ENCODE assay signal across 17 cellular contexts in genomic region chr9:7690007-7690406, GRCh38.
"Had no signal": no experiment of that assay in that cellular context is flagged by ENCODE, and none has a peak within 500 bp of the region (broad histone marks: within the 10 kb centered on the region; RNA-seq: fewer than 3 reads in every experiment).

No MANE protein-coding gene starts in this region.

- H3K27ac Mint-ChIP-seq: effector memory CD8-positive, alpha-beta T cell; stimulated activated effector memory CD8-positive, alpha-beta T cell treated with anti-CD3 and anti-CD28 coated beads, Interleukin-12 subunit alpha, Interleukin-12 subunit beta, amount 100 ng/mL, for 72 hours had no signal

- H3K4me1 ChIP-seq: parathyroid adenoma, right atrium auricular region, stomach, testis, tibial artery, upper lobe of left lung had no signal

- H3K27me3 Mint-ChIP-seq: naive thymus-derived CD8-positive, alpha-beta T cell; progenitor cell of endocrine pancreas had no signal

- H3K4me3 Mint-ChIP-seq: effector memory CD8-positive, alpha-beta T cell; naive thymus-derived CD8-positive, alpha-beta T cell; stimulated activated effector memory CD8-positive, alpha-beta T cell treated with anti-CD3 and anti-CD28 coated beads, Interleukin-12 subunit alpha, Interleukin-12 subunit beta, amount 100 ng/mL, for 72 hours had no signal

- H3K27me3 ChIP-seq: right atrium auricular region, stomach, testis, tibial artery, upper lobe of left lung had no signal

- H3K36me3 ChIP-seq: right atrium auricular region, stomach, tibial artery, upper lobe of left lung had no signal

- H3K9me3 ChIP-seq: right atrium auricular region, stomach, testis, tibial artery, upper lobe of left lung had no signal

- H3K4me3 ChIP-seq: coronary artery, right atrium auricular region, stomach, testis, tibial artery, upper lobe of left lung had no signal

- H3K27ac ChIP-seq: coronary artery, parathyroid adenoma, right atrium auricular region, stomach, testis, tibial artery, upper lobe of left lung had no signal

- ATAC-seq: effector memory CD8-positive, alpha-beta T cell; left lobe of liver; naive thymus-derived CD8-positive, alpha-beta T cell; sciatic nerve; stimulated activated effector memory CD8-positive, alpha-beta T cell treated with anti-CD3 and anti-CD28 coated beads, Interleukin-12 subunit alpha, Interleukin-12 subunit beta, amount 100 ng/mL, for 72 hours had no signal

- H3K79me2 ChIP-seq: parathyroid adenoma had no signal

- H3K36me3 Mint-ChIP-seq: stimulated activated effector memory CD8-positive, alpha-beta T cell treated with anti-CD3 and anti-CD28 coated beads, Interleukin-12 subunit alpha, Interleukin-12 subunit beta, amount 100 ng/mL, for 72 hours had no signal

- H2AFZ ChIP-seq: parathyroid adenoma had no signal

- DNase-seq: effector memory CD8-positive, alpha-beta T cell; naive thymus-derived CD8-positive, alpha-beta T cell; stimulated activated CD4-positive, alpha-beta T cell treated with anti-CD3 and anti-CD28 coated beads, Interleukin-2, amount 100 ng/mL, for 24 hours; stimulated activated CD4-positive, alpha-beta T cell treated with anti-CD3 and anti-CD28 coated beads, Interleukin-4, amount 100 ng/mL, for 24 hours; stimulated activated naive CD4-positive, alpha-beta T cell treated with Interleukin-2 at 50 U/mL for 16 hours; stomach; testis; tibial artery; upper lobe of left lung had no signal

- H3K4me1 Mint-ChIP-seq: naive thymus-derived CD8-positive, alpha-beta T cell; stimulated activated effector memory CD8-positive, alpha-beta T cell treated with anti-CD3 and anti-CD28 coated beads, Interleukin-12 subunit alpha, Interleukin-12 subunit beta, amount 100 ng/mL, for 72 hours had no signal

- H3K9me3 Mint-ChIP-seq: effector memory CD8-positive, alpha-beta T cell; neural crest cell; stimulated activated effector memory CD8-positive, alpha-beta T cell treated with anti-CD3 and anti-CD28 coated beads, Interleukin-12 subunit alpha, Interleukin-12 subunit beta, amount 100 ng/mL, for 72 hours had no signal

- H3K9ac ChIP-seq: parathyroid adenoma had no signal
